Comparison of ENCODE assay signal across 25 cellular contexts in genomic region chr13:31733066-31733465, GRCh38. TPM values are rescaled to one million over a fixed set of nuclear protein-coding genes. Genes with fewer than 3 reads are reported as not detected.
DNase-seq lines count a peak whose midpoint lies in the region; ATAC-seq, FAIRE-seq and TF ChIP-seq lines count a peak whose summit lies in the region.
"Had no signal": no experiment of that assay in that cellular context is flagged by ENCODE, and none has a peak within 500 bp of the region (broad histone marks: within the 10 kb centered on the region; RNA-seq: fewer than 3 reads in every experiment).

No MANE protein-coding gene starts in this region.

- H3K36me3 ChIP-seq in SK-N-MC (ENCODE audit: insufficient read depth, low read length) (no peaks in the 10 kb centered on the region), parathyroid adenoma (ENCODE audit: control insufficient read depth, insufficient read depth, low read length) (no peaks in the 10 kb centered on the region), kidney (ENCODE audit: control insufficient read depth in 1 of 2, insufficient read depth in 2 of 2, low read length in 2 of 2) (no peaks in the 10 kb centered on the region)
- H3K36me3 ChIP-seq: colonic mucosa, gastroesophageal sphincter, prostate gland, thyroid gland had no signal

- H3K79me2 ChIP-seq in parathyroid adenoma: no peaks in the 10 kb centered on the region

- H3K27me3 ChIP-seq in parathyroid adenoma (ENCODE audit: control insufficient read depth, insufficient read depth, low read length): no peaks in the 10 kb centered on the region
- H3K27me3 ChIP-seq: colonic mucosa, gastroesophageal sphincter, thyroid gland had no signal

- no peak for FAIRE-seq in kidney (lab: Jason Lieb, UNC)

- H3K9me3 Mint-ChIP-seq in Calu3 (ENCODE audit: low read depth, unreplicated experiment): no peaks in the 10 kb centered on the region
- H3K9me3 Mint-ChIP-seq: CD8-positive, alpha-beta T cell; IgD-negative memory B cell had no signal

- no peak for ATAC-seq in GM19463 (IDR thresholded peaks at IDR 0.05; ENCODE audit: unreplicated experiment)
- ATAC-seq: CD8-positive, alpha-beta T cell; gastroesophageal sphincter; naive thymus-derived CD4-positive, alpha-beta T cell had no signal

- peak overlapping the region; percentile 90 for H3K27ac ChIP-seq in SK-N-MC
- no peak overlapping the region for H3K27ac ChIP-seq in parathyroid adenoma
- H3K27ac ChIP-seq in kidney (ENCODE audit: low read depth in 2 of 2, low read length in 2 of 2): no peak overlapping the region
- H3K27ac ChIP-seq: colonic mucosa, gastroesophageal sphincter, HL-60, prostate gland, thyroid gland had no signal

- CTCF ChIA-PET in Calu3 (lab: Charles Lee): interaction anchor here (1.6 kb wide), 1 partner anchor 195 kb away, joined by 4 read pairs; no protein-coding TSS in a partner anchor

- peak overlapping the region; percentile 67 for H3K4me3 ChIP-seq in SK-N-MC
- H3K4me3 ChIP-seq in fibroblast of the aortic adventitia (ENCODE audit: low read depth, low read length): peak overlapping the region; percentile 16
- no peak overlapping the region for H3K4me3 ChIP-seq in parathyroid adenoma (ENCODE audit: low read depth, low read length)
- H3K4me3 ChIP-seq in kidney (ENCODE audit: low read length in 2 of 2): no peak overlapping the region
- H3K4me3 ChIP-seq: colonic mucosa, gastroesophageal sphincter, prostate gland, thyroid gland had no signal

- DNase-seq in Calu3 (no peak), SK-N-MC (ENCODE audit: low read depth, low spot score) (no peak), fibroblast of the aortic adventitia (ENCODE audit: low read depth) (peak; percentile 40), NCI-H1417 (lab: John Stamatoyannopoulos, UW) (no peak), SW 1271 (lab: John Stamatoyannopoulos, UW) (no peak), kidney (no peak)
- DNase-seq: ACHN; activated CD4-positive, alpha-beta T cell treated with anti-CD3 and anti-CD28 coated beads, Interleukin-2, amount 50 U/mL, for 1 hour; activated naive CD4-positive, alpha-beta T cell; CD8-positive, alpha-beta T cell; colonic mucosa; DMS79; naive thymus-derived CD4-positive, alpha-beta T cell; NCI-H2029; NCI-H446 treated with DMSO at 0.1 percent for 48 hours; stimulated activated CD4-positive, alpha-beta T cell treated with anti-CD3 and anti-CD28 coated beads, Interleukin-12 subunit alpha, Interleukin-12 subunit beta, amount 100 ng/mL, for 4 hours; thyroid gland had no signal

- no peaks in the 10 kb centered on the region for H3K4me1 ChIP-seq in parathyroid adenoma
- H3K4me1 ChIP-seq in kidney (ENCODE audit: control insufficient read depth in 1 of 2, insufficient read depth in 1 of 2, low read depth in 1 of 2, low read length in 2 of 2): no peaks in the 10 kb centered on the region
- H3K4me1 ChIP-seq: colonic mucosa, gastroesophageal sphincter, prostate gland, thyroid gland had no signal

- H3K27me3 Mint-ChIP-seq in Calu3 (ENCODE audit: unreplicated experiment): peaks cover 10% of the 10 kb centered on the region

- H3K9me3 ChIP-seq in SK-N-MC (ENCODE audit: low read depth, low read length) (no peaks in the 10 kb centered on the region), parathyroid adenoma (ENCODE audit: control insufficient read depth, low read length) (no peaks in the 10 kb centered on the region), kidney (ENCODE audit: control insufficient read depth in 1 of 2, low read length in 2 of 2) (no peaks in the 10 kb centered on the region)
- H3K9me3 ChIP-seq: colonic mucosa, gastroesophageal sphincter, prostate gland, thyroid gland had no signal

- H3K27ac Mint-ChIP-seq in Calu3 (ENCODE audit: unreplicated experiment): no peak overlapping the region
- H3K27ac Mint-ChIP-seq: CD8-positive, alpha-beta T cell; IgD-negative memory B cell; naive thymus-derived CD4-positive, alpha-beta T cell had no signal

- H3K36me3 Mint-ChIP-seq in Calu3 (ENCODE audit: insufficient read depth, unreplicated experiment): no peaks in the 10 kb centered on the region
- H3K36me3 Mint-ChIP-seq: CD8-positive, alpha-beta T cell; IgD-negative memory B cell; naive thymus-derived CD4-positive, alpha-beta T cell had no signal

- no TSS peak for BruUV-seq in Calu3 (replicated peaks; lab: Mats Ljungman, UMichigan)

- intact Hi-C loops in Calu3 (cut with micrococcal nuclease; ENCODE audit: unreplicated experiment) (no loop called here), kidney (cut with DNase I) (loop anchor here (10.0 kb wide), 1 partner anchor 298 kb away; no protein-coding TSS in a partner anchor)

- H3K4me3 Mint-ChIP-seq in Calu3 (ENCODE audit: low read depth, unreplicated experiment): peak overlapping the region; percentile 10
- H3K4me3 Mint-ChIP-seq: CD8-positive, alpha-beta T cell; IgD-negative memory B cell; naive thymus-derived CD4-positive, alpha-beta T cell had no signal

- H3K4me2 ChIP-seq in parathyroid adenoma (ENCODE audit: low read length): peak overlapping the region; percentile 53

- TF ChIP-seq CTCF in Calu3 (IDR thresholded peaks at IDR 0.05; ENCODE audit: unreplicated experiment) (no peak), fibroblast of the aortic adventitia (IDR thresholded peaks at IDR 0.05; ENCODE audit: insufficient read depth, low read length) (no peak), parathyroid adenoma (IDR thresholded peaks at IDR 0.05) (no peak), kidney (IDR thresholded peaks at IDR 0.05; ENCODE audit: borderline replicate concordance, extremely low read depth, insufficient read depth) (no peak)

- H3K4me1 Mint-ChIP-seq in Calu3 (ENCODE audit: low read depth, unreplicated experiment): peaks cover 8% of the 10 kb centered on the region
- H3K4me1 Mint-ChIP-seq: naive thymus-derived CD4-positive, alpha-beta T cell had no signal

- H3K9ac ChIP-seq in SK-N-MC (ENCODE audit: insufficient read length) (peak overlapping the region; percentile 40), parathyroid adenoma (no peak overlapping the region), kidney (ENCODE audit: low read length in 2 of 2) (no peak overlapping the region)

- H2AFZ ChIP-seq in parathyroid adenoma: no peak overlapping the region

RNA-seq across cellular contexts. Expression of gene RXFP2, which starts 6.3 kb away (rescaled TPM):
- total RNA-seq in Calu3 (2022) (not detected in 2 replicates), fibroblast of the aortic adventitia (ENCODE audit: low replicate concordance) (not detected in 2 replicates), kidney (0.09 TPM)
- not detected for polyA plus RNA-seq in kidney (ENCODE audit: insufficient read depth, low read depth, low replicate concordance)
- total RNA-seq: CD8-positive, alpha-beta T cell; colonic mucosa; gastroesophageal sphincter; H4; lung microvascular endothelial cell; naive thymus-derived CD4-positive, alpha-beta T cell; prostate gland had no signal
- polyA plus RNA-seq: IgD-negative memory B cell; naive thymus-derived CD4-positive, alpha-beta T cell had no signal

Comparison
In these comparisons a context has a peak if more than half of its experiments do, and no peak if none do; other contexts are left out.
1. H3K4me3 ChIP-seq: peak in SK-N-MC (single experiment) and fibroblast of the aortic adventitia (single experiment); none in parathyroid adenoma (single experiment) and kidney (0 of 2).